ENCODE assay signal across 14 cellular contexts in genomic region chr11:120471131-120471530, GRCh38. TPM values are rescaled to one million over a fixed set of nuclear protein-coding genes. Genes with fewer than 3 reads are reported as not detected.
DNase-seq lines count a peak whose midpoint lies in the region; ATAC-seq and TF ChIP-seq lines count a peak whose summit lies in the region.
"Had no signal": no experiment of that assay in that cellular context is flagged by ENCODE, and none has a peak within 500 bp of the region (broad histone marks: within the 10 kb centered on the region; RNA-seq: fewer than 3 reads in every experiment).

No MANE protein-coding gene starts in this region.

- DNase-seq in AG08395 (ENCODE audit: low spot score) (peak; percentile 81), LHCN-M2 (ENCODE audit: low read depth) (peak; percentile 83), chondrocyte (ENCODE audit: low spot score) (no peak), kidney tubule cell (ENCODE audit: low spot score) (peak; percentile 38), DMS114 treated with DMSO at 0.1 percent for 48 hours (lab: John Stamatoyannopoulos, UW; ENCODE audit: unreplicated experiment) (no peak), A172 (ENCODE audit: low spot score) (no peak)
- DNase-seq: activated CD8-positive, alpha-beta memory T cell treated with anti-CD3 and anti-CD28 coated beads, Interleukin-2, amount 50 U/mL, for 48 hours; Caco-2; natural killer cell; SIG-M5 had no signal

- H3K36me3 Mint-ChIP-seq in chondrocyte (ENCODE audit: low read depth), result peaks cover 39% of the 10 kb centered on the region

- ATAC-seq in GM18868 (IDR thresholded peaks at IDR 0.05; ENCODE audit: unreplicated experiment) (no peak), esophagus mucosa (no peak)
- ATAC-seq: natural killer cell had no signal

- H3K9me3 Mint-ChIP-seq in chondrocyte (ENCODE audit: low read depth), result no peaks in the 10 kb centered on the region
- H3K9me3 Mint-ChIP-seq: brain, natural killer cell had no signal

- H3K27me3 Mint-ChIP-seq in chondrocyte (ENCODE audit: low read depth), result no peaks in the 10 kb centered on the region
- H3K27me3 Mint-ChIP-seq: brain had no signal

- no peak for TF ChIP-seq CTCF in chondrocyte (IDR thresholded peaks at IDR 0.05)

- peaks cover 19% of the 10 kb centered on the region for H3K4me1 Mint-ChIP-seq in chondrocyte (ENCODE audit: low read depth)
- H3K4me1 Mint-ChIP-seq: brain had no signal

- H3K4me3 Mint-ChIP-seq in chondrocyte (ENCODE audit: unreplicated experiment), result no peak overlapping the region
- H3K4me3 Mint-ChIP-seq: brain, natural killer cell had no signal

- H3K27ac Mint-ChIP-seq in chondrocyte (ENCODE audit: unreplicated experiment), result peak overlapping the region; percentile 55
- H3K27ac Mint-ChIP-seq: brain, natural killer cell had no signal

RNA-seq across cellular contexts. Expression of gene GRIK4, which starts 40.4 kb away (rescaled TPM):
- total RNA-seq in LHCN-M2 (2014; rRNA removed), result 0.06 and 0.13 TPM in 2 replicates
- 0.09 TPM for polyA plus RNA-seq in LHCN-M2 (2012)
- 0.37 to 0.51 TPM (median 0.49 TPM) in 3 replicates for total RNA-seq in chondrocyte
- not detected in 2 replicates for total RNA-seq in A172 (2014; rRNA removed; shearing (Covaris generic))
- total RNA-seq in esophagus mucosa, result 0.08 TPM
- total RNA-seq: HT1080 had no signal

Comparison
In these comparisons a context has a peak if more than half of its experiments do, and no peak if none do; other contexts are left out.
1. DNase-seq: peak in AG08395 (single experiment), LHCN-M2 (single experiment) and kidney tubule cell (single experiment); none in chondrocyte (single experiment), DMS114 treated with DMSO at 0.1 percent for 48 hours (single experiment) and A172 (single experiment).